ENCODE assay signal across 1 cellular context in the genomic region with DNA sequence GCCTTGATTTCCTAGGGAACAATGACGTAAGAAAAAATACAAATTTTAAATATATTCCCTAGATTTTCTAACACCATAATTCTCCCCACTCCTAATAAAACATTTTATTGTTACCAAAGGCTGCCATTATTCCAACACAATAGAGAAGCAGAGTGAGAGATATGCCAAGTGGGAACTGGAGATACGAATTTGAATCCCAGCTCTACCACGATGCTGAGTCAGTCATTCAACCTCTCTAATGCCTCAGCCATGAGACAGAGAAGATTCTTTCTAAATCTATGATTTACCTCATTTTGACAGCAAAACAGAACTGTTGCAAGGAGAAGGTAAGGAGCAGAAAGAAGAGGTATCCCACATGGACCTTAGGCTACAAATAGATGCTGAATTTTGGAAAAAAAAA.
TF ChIP-seq lines count a peak whose summit lies in the region.

No MANE protein-coding gene starts in this region.

TF ChIP-seq in WTC11, 78 proteins besides CTCF, POLR2A, EP300 and RAD21 (continued from another document):
- TF ChIP-seq, protein P1, sequence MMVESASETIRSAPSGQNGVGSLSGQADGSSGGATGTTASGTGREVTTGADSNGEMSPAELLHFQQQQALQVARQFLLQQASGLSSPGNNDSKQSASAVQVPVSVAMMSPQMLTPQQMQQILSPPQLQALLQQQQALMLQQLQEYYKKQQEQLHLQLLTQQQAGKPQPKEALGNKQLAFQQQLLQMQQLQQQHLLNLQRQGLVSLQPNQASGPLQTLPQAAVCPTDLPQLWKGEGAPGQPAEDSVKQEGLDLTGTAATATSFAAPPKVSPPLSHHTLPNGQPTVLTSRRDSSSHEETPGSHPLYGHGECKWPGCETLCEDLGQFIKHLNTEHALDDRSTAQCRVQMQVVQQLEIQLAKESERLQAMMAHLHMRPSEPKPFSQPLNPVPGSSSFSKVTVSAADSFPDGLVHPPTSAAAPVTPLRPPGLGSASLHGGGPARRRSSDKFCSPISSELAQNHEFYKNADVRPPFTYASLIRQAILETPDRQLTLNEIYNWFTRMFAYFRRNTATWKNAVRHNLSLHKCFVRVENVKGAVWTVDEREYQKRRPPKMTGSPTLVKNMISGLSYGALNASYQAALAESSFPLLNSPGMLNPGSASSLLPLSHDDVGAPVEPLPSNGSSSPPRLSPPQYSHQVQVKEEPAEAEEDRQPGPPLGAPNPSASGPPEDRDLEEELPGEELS (CRISPR knock-in tag; IDR thresholded peaks at IDR 0.05) = no peak
- TF ChIP-seq NFYB (CRISPR knock-in tag; conservative IDR thresholded peaks at IDR 0.05; ENCODE audit: low read depth) (no peak), ZNF423 (CRISPR knock-in tag; IDR thresholded peaks at IDR 0.05) (no peak), EMX1 (CRISPR knock-in tag; IDR thresholded peaks at IDR 0.05) (no peak)
- TF ChIP-seq, protein P2, sequence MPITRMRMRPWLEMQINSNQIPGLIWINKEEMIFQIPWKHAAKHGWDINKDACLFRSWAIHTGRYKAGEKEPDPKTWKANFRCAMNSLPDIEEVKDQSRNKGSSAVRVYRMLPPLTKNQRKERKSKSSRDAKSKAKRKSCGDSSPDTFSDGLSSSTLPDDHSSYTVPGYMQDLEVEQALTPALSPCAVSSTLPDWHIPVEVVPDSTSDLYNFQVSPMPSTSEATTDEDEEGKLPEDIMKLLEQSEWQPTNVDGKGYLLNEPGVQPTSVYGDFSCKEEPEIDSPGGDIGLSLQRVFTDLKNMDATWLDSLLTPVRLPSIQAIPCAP (CRISPR knock-in tag; IDR thresholded peaks at IDR 0.05) = no peak
